2 cellular contexts compared by ENCODE assay signal in the genomic region with DNA sequence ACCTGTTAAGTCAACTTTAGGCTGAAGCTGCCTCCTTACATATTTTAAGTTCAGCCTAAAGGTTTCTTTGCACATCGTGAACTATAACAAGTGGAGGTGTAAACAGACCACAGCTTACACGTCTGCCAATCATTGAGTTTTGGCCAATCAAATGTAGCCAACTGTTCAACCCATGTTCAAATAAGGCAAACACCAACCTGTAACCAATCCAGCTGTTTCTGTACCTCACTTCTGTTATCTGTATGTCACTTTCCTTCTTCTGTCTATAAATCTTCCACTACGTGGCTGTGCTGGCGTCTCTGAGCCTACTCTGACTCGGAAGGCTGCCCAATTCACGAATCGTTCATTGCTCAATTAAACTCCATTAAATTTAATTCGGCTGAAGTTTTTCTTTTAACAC.
TF ChIP-seq lines count a peak whose summit lies in the region.

No MANE protein-coding gene starts in this region.

TF ChIP-seq in GM12878, 131 proteins besides CTCF, POLR2A, EP300 and RAD21:
- TF ChIP-seq CEBPB (IDR thresholded peaks at IDR 0.05; ENCODE audit: borderline replicate concordance in 1 of 2, low read depth in 2 of 2, low read length in 2 of 2) = no peak
- TF ChIP-seq DPF2 (IDR thresholded peaks at IDR 0.05) = no peak
- TF ChIP-seq, protein P1, sequence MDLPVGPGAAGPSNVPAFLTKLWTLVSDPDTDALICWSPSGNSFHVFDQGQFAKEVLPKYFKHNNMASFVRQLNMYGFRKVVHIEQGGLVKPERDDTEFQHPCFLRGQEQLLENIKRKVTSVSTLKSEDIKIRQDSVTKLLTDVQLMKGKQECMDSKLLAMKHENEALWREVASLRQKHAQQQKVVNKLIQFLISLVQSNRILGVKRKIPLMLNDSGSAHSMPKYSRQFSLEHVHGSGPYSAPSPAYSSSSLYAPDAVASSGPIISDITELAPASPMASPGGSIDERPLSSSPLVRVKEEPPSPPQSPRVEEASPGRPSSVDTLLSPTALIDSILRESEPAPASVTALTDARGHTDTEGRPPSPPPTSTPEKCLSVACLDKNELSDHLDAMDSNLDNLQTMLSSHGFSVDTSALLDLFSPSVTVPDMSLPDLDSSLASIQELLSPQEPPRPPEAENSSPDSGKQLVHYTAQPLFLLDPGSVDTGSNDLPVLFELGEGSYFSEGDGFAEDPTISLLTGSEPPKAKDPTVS (IDR thresholded peaks at IDR 0.05; ENCODE audit: low read depth, low read length) = no peak
- no peak for TF ChIP-seq CHD1 (IDR thresholded peaks at IDR 0.05; ENCODE audit: low read depth, low read length)
- no peak for TF ChIP-seq ZNF274 (IDR thresholded peaks at IDR 0.05; ENCODE audit: insufficient read depth, insufficient read length)
- no peak for TF ChIP-seq NBN (IDR thresholded peaks at IDR 0.05)
- TF ChIP-seq ASH2L (IDR thresholded peaks at IDR 0.05; ENCODE audit: borderline replicate concordance, low read depth) = no peak
- TF ChIP-seq MEF2A (IDR thresholded peaks at IDR 0.05; ENCODE audit: insufficient read depth, low read depth, low read length) = no peak
- TF ChIP-seq, protein P2, sequence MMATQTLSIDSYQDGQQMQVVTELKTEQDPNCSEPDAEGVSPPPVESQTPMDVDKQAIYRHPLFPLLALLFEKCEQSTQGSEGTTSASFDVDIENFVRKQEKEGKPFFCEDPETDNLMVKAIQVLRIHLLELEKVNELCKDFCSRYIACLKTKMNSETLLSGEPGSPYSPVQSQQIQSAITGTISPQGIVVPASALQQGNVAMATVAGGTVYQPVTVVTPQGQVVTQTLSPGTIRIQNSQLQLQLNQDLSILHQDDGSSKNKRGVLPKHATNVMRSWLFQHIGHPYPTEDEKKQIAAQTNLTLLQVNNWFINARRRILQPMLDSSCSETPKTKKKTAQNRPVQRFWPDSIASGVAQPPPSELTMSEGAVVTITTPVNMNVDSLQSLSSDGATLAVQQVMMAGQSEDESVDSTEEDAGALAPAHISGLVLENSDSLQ (IDR thresholded peaks at IDR 0.05) = 0 out of 2 replicates have a peak, but pooled peaks have one; percentile 22

TF ChIP-seq in H1, 55 proteins besides CTCF, POLR2A, EP300 and RAD21:
- TF ChIP-seq SP4 (IDR thresholded peaks at IDR 0.05; ENCODE audit: low read length) (no peak), TAF7 (optimal IDR thresholded peaks at IDR 0.05; ENCODE audit: borderline replicate concordance, low read depth, low read length) (no peak), BRCA1 (IDR thresholded peaks at IDR 0.05; ENCODE audit: low read depth, low read length) (no peak), FOSL1 (IDR thresholded peaks at IDR 0.05; ENCODE audit: insufficient read depth, low read depth, low read length) (no peak), GTF2F1 (IDR thresholded peaks at IDR 0.05; ENCODE audit: borderline replicate concordance, low read depth, low read length) (no peak), MAFK (IDR thresholded peaks at IDR 0.05; ENCODE audit: low read depth, low read length) (no peak), PHF8 (conservative IDR thresholded peaks at IDR 0.05; ENCODE audit: low read depth, low read length) (no peak), SIRT6 (IDR thresholded peaks at IDR 0.05; ENCODE audit: low read length) (no peak), TBP (IDR thresholded peaks at IDR 0.05; ENCODE audit: low read depth, low read length) (no peak), GABPA (IDR thresholded peaks at IDR 0.05; ENCODE audit: borderline replicate concordance, insufficient read depth, low read length) (no peak), POU5F1 (IDR thresholded peaks at IDR 0.05; ENCODE audit: low read depth, low read length) (no peak), NRF1 (IDR thresholded peaks at IDR 0.05; ENCODE audit: low read depth, low read length) (no peak), RXRA (IDR thresholded peaks at IDR 0.05; ENCODE audit: insufficient read depth, low read depth, low read length) (no peak), KDM4A (IDR thresholded peaks at IDR 0.05; ENCODE audit: low read depth, low read length, severe bottlenecking) (no peak), RFX5 (IDR thresholded peaks at IDR 0.05; ENCODE audit: borderline replicate concordance, low read depth, low read length) (no peak)
- TF ChIP-seq, protein P3, sequence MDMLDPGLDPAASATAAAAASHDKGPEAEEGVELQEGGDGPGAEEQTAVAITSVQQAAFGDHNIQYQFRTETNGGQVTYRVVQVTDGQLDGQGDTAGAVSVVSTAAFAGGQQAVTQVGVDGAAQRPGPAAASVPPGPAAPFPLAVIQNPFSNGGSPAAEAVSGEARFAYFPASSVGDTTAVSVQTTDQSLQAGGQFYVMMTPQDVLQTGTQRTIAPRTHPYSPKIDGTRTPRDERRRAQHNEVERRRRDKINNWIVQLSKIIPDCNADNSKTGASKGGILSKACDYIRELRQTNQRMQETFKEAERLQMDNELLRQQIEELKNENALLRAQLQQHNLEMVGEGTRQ (IDR thresholded peaks at IDR 0.05; ENCODE audit: low read length) = no peak
- TF ChIP-seq, protein P4, sequence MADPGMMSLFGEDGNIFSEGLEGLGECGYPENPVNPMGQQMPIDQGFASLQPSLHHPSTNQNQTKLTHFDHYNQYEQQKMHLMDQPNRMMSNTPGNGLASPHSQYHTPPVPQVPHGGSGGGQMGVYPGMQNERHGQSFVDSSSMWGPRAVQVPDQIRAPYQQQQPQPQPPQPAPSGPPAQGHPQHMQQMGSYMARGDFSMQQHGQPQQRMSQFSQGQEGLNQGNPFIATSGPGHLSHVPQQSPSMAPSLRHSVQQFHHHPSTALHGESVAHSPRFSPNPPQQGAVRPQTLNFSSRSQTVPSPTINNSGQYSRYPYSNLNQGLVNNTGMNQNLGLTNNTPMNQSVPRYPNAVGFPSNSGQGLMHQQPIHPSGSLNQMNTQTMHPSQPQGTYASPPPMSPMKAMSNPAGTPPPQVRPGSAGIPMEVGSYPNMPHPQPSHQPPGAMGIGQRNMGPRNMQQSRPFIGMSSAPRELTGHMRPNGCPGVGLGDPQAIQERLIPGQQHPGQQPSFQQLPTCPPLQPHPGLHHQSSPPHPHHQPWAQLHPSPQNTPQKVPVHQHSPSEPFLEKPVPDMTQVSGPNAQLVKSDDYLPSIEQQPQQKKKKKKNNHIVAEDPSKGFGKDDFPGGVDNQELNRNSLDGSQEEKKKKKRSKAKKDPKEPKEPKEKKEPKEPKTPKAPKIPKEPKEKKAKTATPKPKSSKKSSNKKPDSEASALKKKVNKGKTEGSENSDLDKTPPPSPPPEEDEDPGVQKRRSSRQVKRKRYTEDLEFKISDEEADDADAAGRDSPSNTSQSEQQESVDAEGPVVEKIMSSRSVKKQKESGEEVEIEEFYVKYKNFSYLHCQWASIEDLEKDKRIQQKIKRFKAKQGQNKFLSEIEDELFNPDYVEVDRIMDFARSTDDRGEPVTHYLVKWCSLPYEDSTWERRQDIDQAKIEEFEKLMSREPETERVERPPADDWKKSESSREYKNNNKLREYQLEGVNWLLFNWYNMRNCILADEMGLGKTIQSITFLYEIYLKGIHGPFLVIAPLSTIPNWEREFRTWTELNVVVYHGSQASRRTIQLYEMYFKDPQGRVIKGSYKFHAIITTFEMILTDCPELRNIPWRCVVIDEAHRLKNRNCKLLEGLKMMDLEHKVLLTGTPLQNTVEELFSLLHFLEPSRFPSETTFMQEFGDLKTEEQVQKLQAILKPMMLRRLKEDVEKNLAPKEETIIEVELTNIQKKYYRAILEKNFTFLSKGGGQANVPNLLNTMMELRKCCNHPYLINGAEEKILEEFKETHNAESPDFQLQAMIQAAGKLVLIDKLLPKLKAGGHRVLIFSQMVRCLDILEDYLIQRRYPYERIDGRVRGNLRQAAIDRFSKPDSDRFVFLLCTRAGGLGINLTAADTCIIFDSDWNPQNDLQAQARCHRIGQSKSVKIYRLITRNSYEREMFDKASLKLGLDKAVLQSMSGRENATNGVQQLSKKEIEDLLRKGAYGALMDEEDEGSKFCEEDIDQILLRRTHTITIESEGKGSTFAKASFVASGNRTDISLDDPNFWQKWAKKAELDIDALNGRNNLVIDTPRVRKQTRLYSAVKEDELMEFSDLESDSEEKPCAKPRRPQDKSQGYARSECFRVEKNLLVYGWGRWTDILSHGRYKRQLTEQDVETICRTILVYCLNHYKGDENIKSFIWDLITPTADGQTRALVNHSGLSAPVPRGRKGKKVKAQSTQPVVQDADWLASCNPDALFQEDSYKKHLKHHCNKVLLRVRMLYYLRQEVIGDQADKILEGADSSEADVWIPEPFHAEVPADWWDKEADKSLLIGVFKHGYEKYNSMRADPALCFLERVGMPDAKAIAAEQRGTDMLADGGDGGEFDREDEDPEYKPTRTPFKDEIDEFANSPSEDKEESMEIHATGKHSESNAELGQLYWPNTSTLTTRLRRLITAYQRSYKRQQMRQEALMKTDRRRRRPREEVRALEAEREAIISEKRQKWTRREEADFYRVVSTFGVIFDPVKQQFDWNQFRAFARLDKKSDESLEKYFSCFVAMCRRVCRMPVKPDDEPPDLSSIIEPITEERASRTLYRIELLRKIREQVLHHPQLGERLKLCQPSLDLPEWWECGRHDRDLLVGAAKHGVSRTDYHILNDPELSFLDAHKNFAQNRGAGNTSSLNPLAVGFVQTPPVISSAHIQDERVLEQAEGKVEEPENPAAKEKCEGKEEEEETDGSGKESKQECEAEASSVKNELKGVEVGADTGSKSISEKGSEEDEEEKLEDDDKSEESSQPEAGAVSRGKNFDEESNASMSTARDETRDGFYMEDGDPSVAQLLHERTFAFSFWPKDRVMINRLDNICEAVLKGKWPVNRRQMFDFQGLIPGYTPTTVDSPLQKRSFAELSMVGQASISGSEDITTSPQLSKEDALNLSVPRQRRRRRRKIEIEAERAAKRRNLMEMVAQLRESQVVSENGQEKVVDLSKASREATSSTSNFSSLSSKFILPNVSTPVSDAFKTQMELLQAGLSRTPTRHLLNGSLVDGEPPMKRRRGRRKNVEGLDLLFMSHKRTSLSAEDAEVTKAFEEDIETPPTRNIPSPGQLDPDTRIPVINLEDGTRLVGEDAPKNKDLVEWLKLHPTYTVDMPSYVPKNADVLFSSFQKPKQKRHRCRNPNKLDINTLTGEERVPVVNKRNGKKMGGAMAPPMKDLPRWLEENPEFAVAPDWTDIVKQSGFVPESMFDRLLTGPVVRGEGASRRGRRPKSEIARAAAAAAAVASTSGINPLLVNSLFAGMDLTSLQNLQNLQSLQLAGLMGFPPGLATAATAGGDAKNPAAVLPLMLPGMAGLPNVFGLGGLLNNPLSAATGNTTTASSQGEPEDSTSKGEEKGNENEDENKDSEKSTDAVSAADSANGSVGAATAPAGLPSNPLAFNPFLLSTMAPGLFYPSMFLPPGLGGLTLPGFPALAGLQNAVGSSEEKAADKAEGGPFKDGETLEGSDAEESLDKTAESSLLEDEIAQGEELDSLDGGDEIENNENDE (IDR thresholded peaks at IDR 0.05; ENCODE audit: insufficient replicate concordance, low read length) = no peak
